In the genomic region with DNA sequence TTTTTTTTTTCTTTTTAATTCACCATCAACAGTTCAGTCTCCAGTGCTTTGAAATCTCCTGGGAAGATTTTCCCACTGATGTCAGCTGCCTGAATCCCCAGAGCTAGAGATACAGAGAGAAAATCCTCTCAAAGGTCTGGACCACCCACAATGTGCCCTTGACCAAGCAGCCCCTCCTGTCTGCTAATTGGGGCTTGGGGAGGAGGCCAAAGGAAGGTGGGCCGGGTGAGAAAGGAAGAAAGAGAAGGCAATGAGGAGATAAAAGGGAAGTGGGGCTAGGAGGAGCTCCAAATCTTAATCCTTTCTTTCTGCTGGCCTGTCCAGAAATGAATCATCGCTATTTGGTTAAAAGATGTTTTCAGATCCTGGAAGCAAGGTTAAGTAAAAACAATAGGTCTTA, we compare ENCODE assay signal across 20 cellular contexts.
DNase-seq lines count a peak whose midpoint lies in the region; ATAC-seq and TF ChIP-seq lines count a peak whose summit lies in the region.
"Had no signal": no experiment of that assay in that cellular context is flagged by ENCODE, and none has a peak within 500 bp of the region (broad histone marks: within the 10 kb centered on the region; RNA-seq: fewer than 3 reads in every experiment).

No MANE protein-coding gene starts in this region.

- H3F3A ChIP-seq in neural progenitor cell (ENCODE audit: low read depth), result peaks cover 5% of the 10 kb centered on the region

- H3K36me3 Mint-ChIP-seq in T-helper 17 cell (ENCODE audit: low read depth), result no peaks in the 10 kb centered on the region
- no peaks in the 10 kb centered on the region for H3K36me3 Mint-ChIP-seq in neural progenitor cell
- H3K36me3 Mint-ChIP-seq: T-cell had no signal

- H2AFZ ChIP-seq in neural progenitor cell (replicated peaks), result no peak overlapping the region

- H3K4me1 Mint-ChIP-seq in T-helper 17 cell, result peaks cover 7% of the 10 kb centered on the region
- peaks cover 17% of the 10 kb centered on the region for H3K4me1 Mint-ChIP-seq in neural progenitor cell

- DNase-seq in MV-4-11 (lab: John Stamatoyannopoulos, UW), result peak; percentile 87
- DNase-seq in T-helper 17 cell, result no peak
- DNase-seq in neural progenitor cell (ENCODE audit: low spot score), result no peak
- DNase-seq in NCI-H1930 (lab: John Stamatoyannopoulos, UW), result no peak
- no peak for DNase-seq in KG1 (lab: John Stamatoyannopoulos, UW)
- no peak for DNase-seq in EL
- DNase-seq in A673 (ENCODE audit: low spot score), result no peak
- DNase-seq: COR-L47, GF-D8, HCEC 1CT, NCI-H1417, NCI-H187, NCI-H226, NCI-H524 treated with DMSO at 0.1 percent for 48 hours, OCI-M1, SHP77 treated with DMSO at 0.1 percent for 48 hours had no signal

- H3K4me3 ChIP-seq in BLaER1 treated with 17β-estradiol and CSF1 and Interleukin-3, amounts not matched to agents 10 nM and 100 nM, result no peak overlapping the region
- no peak overlapping the region for H3K4me3 ChIP-seq in neural progenitor cell
- no peak overlapping the region for H3K4me3 ChIP-seq in A673 (ENCODE audit: low read depth, low read length, poor library complexity, severe bottlenecking)

- no peak overlapping the region for H3K9ac ChIP-seq in BLaER1 treated with 17β-estradiol and CSF1 and Interleukin-3, amounts not matched to agents 10 nM and 100 nM
- no peak overlapping the region for H3K9ac ChIP-seq in neural progenitor cell

- H3K4me1 ChIP-seq in BLaER1 treated with 17β-estradiol and CSF1 and Interleukin-3, amounts not matched to agents 10 nM and 100 nM, result peaks cover 11 to 47% (median 22%) of the 10 kb centered on the region in 10 experiments
- H3K4me1 ChIP-seq in neural progenitor cell (peaks cover 16% of the 10 kb centered on the region), A673 (ENCODE audit: insufficient read depth, low read length, poor library complexity, severe bottlenecking) (no peaks in the 10 kb centered on the region)

- H3K9me3 Mint-ChIP-seq in neural progenitor cell, result peaks cover 14% of the 10 kb centered on the region
- H3K9me3 Mint-ChIP-seq: T-cell had no signal

- H3K9me3 ChIP-seq in BLaER1 treated with 17β-estradiol and CSF1 and Interleukin-3, amounts not matched to agents 10 nM and 100 nM (replicated peaks in 1 of 11), result no peaks in the 10 kb centered on the region
- H3K9me3 ChIP-seq in T-helper 17 cell (ENCODE audit: control insufficient read depth, low read length, poor library complexity, severe bottlenecking) (no peaks in the 10 kb centered on the region), neural progenitor cell (ENCODE audit: low read depth) (no peaks in the 10 kb centered on the region), A673 (ENCODE audit: low read depth, low read length, poor library complexity, severe bottlenecking) (no peaks in the 10 kb centered on the region)

- TF ChIP-seq CTCF in neural progenitor cell (IDR thresholded peaks at IDR 0.05) (no peak), A673 (conservative IDR thresholded peaks at IDR 0.05; ENCODE audit: low read depth, low read length) (no peak)

- POLR2A ChIA-PET in A673 (lab: Charles Lee; ENCODE audit: low non-redundant PET), result no interaction called here

- CTCF ChIA-PET in A673 (lab: Charles Lee), result no interaction called here

- no peaks in the 10 kb centered on the region for H4K20me1 ChIP-seq in BLaER1 treated with 17β-estradiol and CSF1 and Interleukin-3, amounts not matched to agents 10 nM and 100 nM
- H4K20me1 ChIP-seq in neural progenitor cell (ENCODE audit: low read depth), result no peaks in the 10 kb centered on the region

- no TSS peak for BruUV-seq in A673 (replicated peaks; lab: Mats Ljungman, UMichigan)

- no peaks in the 10 kb centered on the region for H3K27me3 Mint-ChIP-seq in T-helper 17 cell
- peaks cover 19% of the 10 kb centered on the region for H3K27me3 Mint-ChIP-seq in neural progenitor cell (ENCODE audit: insufficient read depth, low read depth)
- H3K27me3 Mint-ChIP-seq: T-cell had no signal

- no peaks in the 10 kb centered on the region for H3K27me3 ChIP-seq in BLaER1 treated with 17β-estradiol and CSF1 and Interleukin-3, amounts not matched to agents 10 nM and 100 nM
- H3K27me3 ChIP-seq in neural progenitor cell, result no peaks in the 10 kb centered on the region
- H3K27me3 ChIP-seq in A673 (replicated peaks; ENCODE audit: insufficient read depth, low read depth, low read length, poor library complexity), result no peaks in the 10 kb centered on the region

- H3K36me3 ChIP-seq in BLaER1 treated with 17β-estradiol and CSF1 and Interleukin-3, amounts not matched to agents 10 nM and 100 nM, result no peaks in the 10 kb centered on the region
- H3K36me3 ChIP-seq in neural progenitor cell (no peaks in the 10 kb centered on the region), A673 (ENCODE audit: insufficient read depth, low read length, poor library complexity, severe bottlenecking) (no peaks in the 10 kb centered on the region)

- no peak for ATAC-seq in T-helper 17 cell
- ATAC-seq: SK-N-SH treated with all-trans-retinoic acid at 6 μM for 48 hours, T-cell had no signal

- H3K27ac ChIP-seq in BLaER1 treated with 17β-estradiol and CSF1 and Interleukin-3, amounts not matched to agents 10 nM and 100 nM, result peak overlapping the region in 2 of 11 experiments; percentile 7 to 17; a peak in 1 of 22 replicates
- H3K27ac ChIP-seq in neural progenitor cell, result no peak overlapping the region
- H3K27ac ChIP-seq in A673 (ENCODE audit: low read depth, low read length, poor library complexity, severe bottlenecking), result no peak overlapping the region
- H3K27ac ChIP-seq: C4-2B had no signal

- intact Hi-C loops in A673 (cut with micrococcal nuclease; ENCODE audit: unreplicated experiment), result no loop called here

- H3K79me2 ChIP-seq in neural progenitor cell (ENCODE audit: low read depth), result no peaks in the 10 kb centered on the region

- no peak overlapping the region for H3K4me3 Mint-ChIP-seq in T-helper 17 cell
- H3K4me3 Mint-ChIP-seq in neural progenitor cell, result peak overlapping the region; percentile 33
- H3K4me3 Mint-ChIP-seq: T-cell had no signal

- H3K27ac Mint-ChIP-seq in T-helper 17 cell (peak overlapping the region; percentile 53), neural progenitor cell (peak overlapping the region; percentile 4)
- H3K27ac Mint-ChIP-seq: T-cell had no signal

- H3K4me2 ChIP-seq in BLaER1 treated with 17β-estradiol and CSF1 and Interleukin-3, amounts not matched to agents 10 nM and 100 nM, result peak overlapping the region in 6 of 11 experiments; percentile 16 to 51 (median 38); a peak in 10 of 22 replicates
- H3K4me2 ChIP-seq in neural progenitor cell, result no peak overlapping the region
